16 cellular contexts compared by ENCODE assay signal in genomic region chr12:25755681-25756260, GRCh38.
"Had no signal": no experiment of that assay in that cellular context is flagged by ENCODE, and none has a peak within 500 bp of the region (broad histone marks: within the 10 kb centered on the region; RNA-seq: fewer than 3 reads in every experiment).

No MANE protein-coding gene starts in this region.

- H3K27me3 Mint-ChIP-seq: activated CD4-positive, alpha-beta T cell treated with anti-CD3 and anti-CD28 coated beads for 36 hours; activated naive CD8-positive, alpha-beta T cell had no signal

- H3K27me3 ChIP-seq: left lung had no signal

- H3K36me3 ChIP-seq: left lung had no signal

- H3K9me3 ChIP-seq: left lung had no signal

- H3K4me3 ChIP-seq: coronary artery, left lung had no signal

- DNase-seq: activated CD4-positive, alpha-beta T cell treated with anti-CD3 and anti-CD28 coated beads for 36 hours; activated CD4-positive, alpha-beta T cell treated with anti-CD3 and anti-CD28 coated beads, Interleukin-2, amount 50 U/mL, for 48 hours; activated gamma-delta T cell treated with Interleukin-2 at 50 U/mL for 16 hours; amniotic stem cell; central memory CD4-positive, alpha-beta T cell; hypothalamus; kidney; left lung; occipital lobe; posterior cingulate gyrus; retina; stimulated activated naive CD4-positive, alpha-beta T cell; SW 1271 had no signal

- H3K4me1 ChIP-seq: left lung had no signal

- H3K4me3 Mint-ChIP-seq: activated CD4-positive, alpha-beta T cell treated with anti-CD3 and anti-CD28 coated beads for 36 hours; activated naive CD8-positive, alpha-beta T cell; activated T-helper 1 cell treated with anti-CD3 and anti-CD28 coated beads, Interleukin-12 subunit alpha, Interleukin-12 subunit beta, Interleukin-2, Interleukin-4 antibody, amounts not matched to agents 30 ng/mL and 10 ng/mL and 1 ng/mL, durations not matched to agents 14 hours and 24 hours and 36 hours had no signal

- H3K4me1 Mint-ChIP-seq: activated CD4-positive, alpha-beta T cell treated with anti-CD3 and anti-CD28 coated beads for 36 hours had no signal

- ATAC-seq: activated CD4-positive, alpha-beta T cell treated with anti-CD3 and anti-CD28 coated beads for 36 hours; left lung had no signal

- H3K27ac ChIP-seq: coronary artery, left lung had no signal

- H3K27ac Mint-ChIP-seq: activated CD4-positive, alpha-beta T cell treated with anti-CD3 and anti-CD28 coated beads for 36 hours; activated naive CD8-positive, alpha-beta T cell; activated T-helper 1 cell treated with anti-CD3 and anti-CD28 coated beads, Interleukin-12 subunit alpha, Interleukin-12 subunit beta, Interleukin-2, Interleukin-4 antibody, amounts not matched to agents 30 ng/mL and 10 ng/mL and 1 ng/mL, durations not matched to agents 14 hours and 24 hours and 36 hours had no signal

- H3K36me3 Mint-ChIP-seq: activated naive CD8-positive, alpha-beta T cell had no signal

- H3K9me3 Mint-ChIP-seq: activated T-helper 1 cell treated with anti-CD3 and anti-CD28 coated beads, Interleukin-12 subunit alpha, Interleukin-12 subunit beta, Interleukin-2, Interleukin-4 antibody, amounts not matched to agents 30 ng/mL and 10 ng/mL and 1 ng/mL, durations not matched to agents 14 hours and 24 hours and 36 hours had no signal
